In the genomic region with DNA sequence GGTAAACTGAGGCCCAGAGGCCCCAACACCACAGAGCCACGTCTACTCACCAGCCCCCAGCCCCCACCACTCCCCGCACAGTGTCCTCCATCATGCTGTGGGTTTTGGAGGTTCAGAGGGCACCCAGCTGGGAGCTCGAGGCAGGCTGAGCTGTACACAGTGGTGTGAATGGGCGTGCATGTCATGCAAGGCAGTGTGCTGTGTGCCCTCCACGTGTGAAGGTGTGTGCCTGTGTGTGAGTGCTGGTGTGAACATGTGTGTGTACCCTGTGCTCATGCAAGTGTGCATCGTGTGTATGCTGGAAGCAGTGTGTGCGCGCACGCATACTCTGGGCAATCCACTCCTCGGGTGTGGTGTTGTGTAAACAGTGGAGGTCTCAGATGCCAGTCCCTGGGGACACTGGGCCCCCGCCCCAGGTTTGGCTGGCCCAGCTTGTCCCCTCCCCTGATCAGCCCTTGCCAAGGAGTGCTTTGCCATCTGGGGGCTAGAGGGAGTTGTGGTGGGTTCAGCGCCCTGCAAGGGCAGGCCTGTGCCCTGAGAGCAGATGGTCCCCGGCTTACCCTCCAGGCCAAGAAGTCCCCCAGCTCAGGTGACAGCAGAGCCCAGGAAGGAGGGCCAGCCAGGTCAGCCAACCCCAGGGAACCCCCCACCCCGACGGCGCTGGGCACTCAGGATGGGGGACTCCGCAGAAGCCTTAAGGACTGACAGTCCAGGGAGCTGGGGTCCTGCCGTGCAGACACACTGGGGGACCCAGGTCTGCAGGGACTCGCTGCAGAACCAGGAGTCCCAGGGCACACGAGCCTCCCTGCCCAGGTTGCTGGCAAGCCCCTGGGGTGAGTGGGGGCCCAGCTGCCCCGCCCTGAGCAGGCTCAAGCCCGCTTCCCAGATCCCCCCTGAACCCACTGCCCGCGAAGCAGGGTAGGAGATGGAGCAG, we compare ENCODE assay signal across 10 cellular contexts. TPM values are rescaled to one million over a fixed set of nuclear protein-coding genes. Genes with fewer than 3 reads are reported as not detected.
A peak's percentile ranks its signal among the peaks of the same experiment; 100 is the strongest.
DNase-seq lines count a peak whose midpoint lies in the region; ATAC-seq and TF ChIP-seq lines count a peak whose summit lies in the region.
"Had no signal": no experiment of that assay in that cellular context is flagged by ENCODE, and none has a peak within 500 bp of the region (broad histone marks: within the 10 kb centered on the region; RNA-seq: fewer than 3 reads in every experiment).

No MANE protein-coding gene starts in this region.

- no peaks in the 10 kb centered on the region for H3K9me3 Mint-ChIP-seq in CD8-positive, alpha-beta memory T cell
- H3K9me3 Mint-ChIP-seq in effector memory CD8-positive, alpha-beta T cell: no peaks in the 10 kb centered on the region

- no peak for TF ChIP-seq POLR2A in IMR-90 (IDR thresholded peaks at IDR 0.05; ENCODE audit: low read depth, low read length)

- H3K9me1 ChIP-seq in IMR-90 (ENCODE audit: insufficient read depth, low read length): peaks cover 17% of the 10 kb centered on the region

- H3K36me3 ChIP-seq in CD8-positive, alpha-beta memory T cell (ENCODE audit: insufficient read depth, low read length): no peaks in the 10 kb centered on the region
- H3K36me3 ChIP-seq in IMR-90 (ENCODE audit: control insufficient read depth, insufficient read depth, low read length): no peaks in the 10 kb centered on the region

- H4K20me1 ChIP-seq in IMR-90 (ENCODE audit: insufficient read depth, low read length): peaks cover 5% of the 10 kb centered on the region; the same call in 1 of the 2 replicates

- peak overlapping the region; percentile 63 for H2BK120ac ChIP-seq in IMR-90 (ENCODE audit: low read depth, low read length)

- dilution Hi-C loops in IMR-90 (cut with HindIII; ENCODE audit: low sequenced_read_pairs, unreplicated experiment): no loop called here

- H4K5ac ChIP-seq in IMR-90 (ENCODE audit: low read depth, low read length): no peak overlapping the region; the same call in 1 of the 2 replicates

- no peaks in the 10 kb centered on the region for H3K27me3 ChIP-seq in CD8-positive, alpha-beta memory T cell (ENCODE audit: insufficient read depth, low read length, poor library complexity, severe bottlenecking)
- no peaks in the 10 kb centered on the region for H3K27me3 ChIP-seq in IMR-90 (ENCODE audit: control insufficient read depth, insufficient read depth, low read length)

- H2AK5ac ChIP-seq in IMR-90 (ENCODE audit: low read depth, low read length): peak overlapping the region; percentile 99; the same call in 1 of the 2 replicates

- peak overlapping the region; percentile 66 for H3K4ac ChIP-seq in IMR-90 (ENCODE audit: low read depth, low read length)

- BruUV-seq in IMR-90 (replicated peaks; lab: Mats Ljungman, UMichigan): no TSS peak

- peak overlapping the region; percentile 45 to 92 (median 67) for H3K4me3 Mint-ChIP-seq in CD8-positive, alpha-beta memory T cell
- peak overlapping the region; percentile 71 to 72 for H3K4me3 Mint-ChIP-seq in effector memory CD8-positive, alpha-beta T cell

- H3K23ac ChIP-seq in IMR-90 (ENCODE audit: low read depth, low read length): 0 out of 2 replicates have a peak overlapping the region, but pooled peaks have one; percentile 88

- WGBS in IMR-90 (ENCODE audit: extremely low coverage in 2 of 2, insufficient read length in 1 of 2), 2 experiments: 80% methylated on average over 3 of the region's 24 CpGs; no CpG with 5 or more reads in 1 of the 2 experiments

- intact Hi-C loops in IMR-90 (cut with micrococcal nuclease): no loop called here
- intact Hi-C loops in posterior vena cava (cut with DNase I): loop anchor here in 1 of 2 donors (10.0 kb wide), 1 partner anchor 386 kb away; the partner anchor contains the start of gene CRIP2

- H3K56ac ChIP-seq in IMR-90 (ENCODE audit: extremely low read depth, insufficient read depth, low read length): no peak overlapping the region

- H2BK5ac ChIP-seq in IMR-90 (ENCODE audit: low read depth, low read length, poor library complexity, severe bottlenecking): peak overlapping the region; percentile 82

- TF ChIP-seq CTCF in IMR-90 (conservative IDR thresholded peaks at IDR 0.05; ENCODE audit: low read depth, low read length): no peak

- H3K79me1 ChIP-seq in IMR-90 (ENCODE audit: low read depth in 1 of 2, low read length in 2 of 2): peaks cover 0 to 41% of the 10 kb centered on the region in 2 experiments; a peak in 3 of 4 replicates

- no peaks in the 10 kb centered on the region for H3K9me3 ChIP-seq in CD8-positive, alpha-beta memory T cell (ENCODE audit: low read length)
- no peaks in the 10 kb centered on the region for H3K9me3 ChIP-seq in IMR-90 (ENCODE audit: control insufficient read depth, insufficient read depth, low read length)

- H3K18ac ChIP-seq in IMR-90 (ENCODE audit: low read depth, low read length): no peak overlapping the region; the same call in 1 of the 2 replicates

- H2BK20ac ChIP-seq in IMR-90 (ENCODE audit: low read depth, low read length): peak overlapping the region; percentile 85

- no peak overlapping the region for H3K4me3 ChIP-seq in CD8-positive, alpha-beta memory T cell (ENCODE audit: low read length)
- no peak overlapping the region for H3K4me3 ChIP-seq in IMR-90 (ENCODE audit: insufficient read depth, low read depth, low read length)

- ATAC-seq in IMR-90 (ENCODE audit: low read depth): no peak
- ATAC-seq in effector memory CD8-positive, alpha-beta T cell (replicated peaks): no peak
- no peak for ATAC-seq in HG03354 (IDR thresholded peaks at IDR 0.05; ENCODE audit: poor library complexity, severe bottlenecking, unreplicated experiment)
- ATAC-seq in HG03175 (IDR thresholded peaks at IDR 0.05; ENCODE audit: unreplicated experiment): no peak

- no peak overlapping the region for H3K27ac ChIP-seq in CD8-positive, alpha-beta memory T cell (ENCODE audit: low read depth, low read length)
- H3K27ac ChIP-seq in IMR-90 (ENCODE audit: insufficient read depth, low read length): peak overlapping the region; percentile 75

- peaks cover 6 to 41% (median 13%) of the 10 kb centered on the region in 3 donors for H3K4me1 Mint-ChIP-seq in CD8-positive, alpha-beta memory T cell
- peaks cover 24% of the 10 kb centered on the region in 2 donors for H3K4me1 Mint-ChIP-seq in effector memory CD8-positive, alpha-beta T cell (ENCODE audit: low read depth in 2 of 2)

- 0 out of 2 replicates have a peak overlapping the region, but pooled peaks have one; percentile 62 for H3K14ac ChIP-seq in IMR-90 (replicated peaks; ENCODE audit: low read depth, low read length)

- H3K27me3 Mint-ChIP-seq in CD8-positive, alpha-beta memory T cell: no peaks in the 10 kb centered on the region
- no peaks in the 10 kb centered on the region for H3K27me3 Mint-ChIP-seq in effector memory CD8-positive, alpha-beta T cell

- H2AK9ac ChIP-seq in IMR-90 (replicated peaks; ENCODE audit: low read depth, low read length, poor library complexity): peak overlapping the region; percentile 91

- in situ Hi-C loops in IMR-90 (cut with MboI; ENCODE audit: low sequenced_read_pairs): no loop called here

- H3K4me1 ChIP-seq in CD8-positive, alpha-beta memory T cell (ENCODE audit: insufficient read depth, low read length): peaks cover 31% of the 10 kb centered on the region
- peaks cover 30% of the 10 kb centered on the region for H3K4me1 ChIP-seq in IMR-90 (ENCODE audit: control insufficient read depth, insufficient read depth, low read length)

- H3K27ac Mint-ChIP-seq in CD8-positive, alpha-beta memory T cell: peak overlapping the region in 2 of 8 donors; percentile 14 to 38
- H3K27ac Mint-ChIP-seq in effector memory CD8-positive, alpha-beta T cell: peak overlapping the region in 1 of 2 donors; percentile 87

- no peak overlapping the region for H3K4me2 ChIP-seq in IMR-90 (ENCODE audit: low read depth, low read length)

- no peak for DNase-seq in CD8-positive, alpha-beta memory T cell
- DNase-seq in IMR-90 (peak; percentile 30), posterior vena cava (ENCODE audit: low spot score) (peak; percentile 79), ureter (ENCODE audit: low spot score) (no peak)
- no peak for DNase-seq in effector memory CD8-positive, alpha-beta T cell
- DNase-seq: activated naive CD4-positive, alpha-beta T cell treated with anti-CD3 and anti-CD28 coated beads, Interleukin-2, amount 50 U/mL, for 16 hours; NCI-H187 had no signal

- peak overlapping the region; percentile 55 to 58; a peak in 3 of 4 replicates for H4K8ac ChIP-seq in IMR-90 (ENCODE audit: low read depth in 2 of 2, low read length in 2 of 2)

- peak overlapping the region; percentile 87; the same call in 2 of the 3 replicates for H2BK15ac ChIP-seq in IMR-90 (ENCODE audit: low read depth, low read length)

- peak overlapping the region; percentile 88 for H2AFZ ChIP-seq in IMR-90 (replicated peaks; ENCODE audit: low read length, poor library complexity)

- peak overlapping the region; percentile 89 for H4K91ac ChIP-seq in IMR-90 (ENCODE audit: insufficient read depth, low read depth, low read length)

- POLR2A ChIA-PET in CD8-positive, alpha-beta memory T cell (lab: Charles Lee): no interaction called here
- POLR2A ChIA-PET in IMR-90 (lab: Charles Lee; ENCODE audit: unreplicated experiment): no interaction called here

- TF ChIP-seq RAD21 in IMR-90 (IDR thresholded peaks at IDR 0.05; ENCODE audit: low read length): no peak

- CTCF ChIA-PET in CD8-positive, alpha-beta memory T cell (lab: Charles Lee): interaction anchor here (0.9 to 9.0 kb wide), 7 partner anchors 14 to 267 kb away, joined by 3 to 153 read pairs (median 7); partner anchors contain the start of genes BTBD6 and GPR132
- CTCF ChIA-PET in IMR-90 (lab: Yijun Ruan, JAX): interaction anchor here (1.2 to 1.3 kb wide), 2 partner anchors 16 to 81 kb away, joined by 3 to 5 read pairs; no protein-coding TSS in a partner anchor

- H3K36me3 Mint-ChIP-seq in CD8-positive, alpha-beta memory T cell: peaks cover 0 to 1% (median 0%) of the 10 kb centered on the region in 3 donors
- H3K36me3 Mint-ChIP-seq in effector memory CD8-positive, alpha-beta T cell (ENCODE audit: insufficient read depth): peaks cover 13% of the 10 kb centered on the region

- H3K9ac ChIP-seq in IMR-90 (ENCODE audit: low read depth, low read length): no peak overlapping the region

TF ChIP-seq in IMR-90, 13 proteins besides CTCF, POLR2A, EP300 and RAD21 (continues in another document):
- TF ChIP-seq RFX5 (IDR thresholded peaks at IDR 0.05; ENCODE audit: low read depth, low read length) (no peak), MXI1 (IDR thresholded peaks at IDR 0.05; ENCODE audit: borderline replicate concordance, low read depth, low read length) (no peak)

RNA-seq across cellular contexts. Expression of gene GPR132, which starts 23.8 kb away (rescaled TPM):
- total RNA-seq in CD8-positive, alpha-beta memory T cell: 10 to 100 TPM; 51.3 to 52.0 TPM
- polyA plus RNA-seq in CD8-positive, alpha-beta memory T cell: 34.9 TPM
- total RNA-seq in IMR-90 (2012; rRNA removed) (under 0.01 TPM in 2 replicates), posterior vena cava (1 to 10 TPM; 1.8 to 3.1 TPM), ureter (1.5 TPM)
- 0.10 and 0.19 TPM in 2 replicates for polyA plus RNA-seq in IMR-90 (2012; rRNA removed)
- 0.15 and 0.43 TPM in 2 replicates for polyA plus RNA-seq in IMR-90 (2012; cell fraction: cytosol; rRNA removed)
- 1.9 and 3.3 TPM in 2 replicates for polyA plus RNA-seq in IMR-90 (2012; cell fraction: nucleus; rRNA removed; ENCODE audit: low replicate concordance)
- total RNA-seq: endothelial cell of umbilical vein had no signal
- polyA plus RNA-seq: endothelial cell of umbilical vein had no signal

Comparison
In these comparisons a context has a peak if more than half of its experiments do, and no peak if none do; other contexts are left out.
1. DNase-seq: peak in IMR-90 (single experiment) and posterior vena cava (single experiment); none in CD8-positive, alpha-beta memory T cell (0 of 5), effector memory CD8-positive, alpha-beta T cell (0 of 3) and ureter (single experiment).
2. RNA of gene GPR132, which starts 23.8 kb away (total RNA-seq): 51.3 to 52.0 TPM in CD8-positive, alpha-beta memory T cell; 1.8 to 3.1 TPM in posterior vena cava, 1.5 TPM in ureter (single experiment) and under 0.01 TPM in IMR-90; every median in the first group is over 10 times any median in the second.